In genomic region chr22:41656515-41656914, GRCh38 we compare ENCODE assay signal across 15 cellular contexts.
"Had no signal": no experiment of that assay in that cellular context is flagged by ENCODE, and none has a peak within 500 bp of the region (broad histone marks: within the 10 kb centered on the region; RNA-seq: fewer than 3 reads in every experiment).

No MANE protein-coding gene starts in this region.

- H3K27ac Mint-ChIP-seq: activated CD8-positive, alpha-beta T cell treated with anti-CD3 and anti-CD28 coated beads, Interleukin-2, amount 10 ng/mL, durations not matched to agents 7 days and 5 days; dendritic cell treated with granulocyte-macrophage colony-stimulating factor and Interleukin-4, amounts not matched to agents 40 ng/mL and 50 ng/mL, for 4 days; effector memory CD8-positive, alpha-beta T cell; natural killer cell had no signal

- H3K4me3 Mint-ChIP-seq: activated CD8-positive, alpha-beta T cell treated with anti-CD3 and anti-CD28 coated beads, Interleukin-2, amount 10 ng/mL, durations not matched to agents 7 days and 5 days; dendritic cell treated with granulocyte-macrophage colony-stimulating factor and Interleukin-4, amounts not matched to agents 40 ng/mL and 50 ng/mL, for 4 days; effector memory CD8-positive, alpha-beta T cell; natural killer cell had no signal

- ATAC-seq: activated CD8-positive, alpha-beta T cell treated with anti-CD3 and anti-CD28 coated beads, Interleukin-2, amount 10 ng/mL, durations not matched to agents 7 days and 5 days; effector memory CD8-positive, alpha-beta T cell; natural killer cell; psoas muscle had no signal

- H3K9me3 Mint-ChIP-seq: dendritic cell treated with granulocyte-macrophage colony-stimulating factor and Interleukin-4, amounts not matched to agents 40 ng/mL and 50 ng/mL, for 4 days; effector memory CD8-positive, alpha-beta T cell; natural killer cell had no signal

- DNase-seq: activated CD4-positive, alpha-beta T cell treated with anti-CD3 and anti-CD28 coated beads for 48 hours; activated CD8-positive, alpha-beta memory T cell treated with anti-CD3 and anti-CD28 coated beads, Interleukin-2, amount 50 U/mL, for 48 hours; activated CD8-positive, alpha-beta T cell treated with anti-CD3 and anti-CD28 coated beads, Interleukin-2, amount 10 ng/mL, durations not matched to agents 7 days and 5 days; activated naive CD4-positive, alpha-beta T cell treated with anti-CD3 and anti-CD28 coated beads, Interleukin-2, amount 50 U/mL, for 16 hours; central memory CD4-positive, alpha-beta T cell; effector memory CD8-positive, alpha-beta T cell; natural killer cell; occipital lobe; psoas muscle; stimulated activated CD4-positive, alpha-beta T cell treated with anti-CD3 and anti-CD28 coated beads, Interleukin-4, amount 100 ng/mL, for 24 hours; T-helper 9 cell; thyroid gland; WERI-Rb-1 had no signal

- H3K4me1 Mint-ChIP-seq: natural killer cell had no signal

- H3K4me3 ChIP-seq: lung, psoas muscle, thyroid gland had no signal

- H3K27me3 Mint-ChIP-seq: dendritic cell treated with granulocyte-macrophage colony-stimulating factor and Interleukin-4, amounts not matched to agents 40 ng/mL and 50 ng/mL, for 4 days; effector memory CD8-positive, alpha-beta T cell had no signal
